Comparison of ENCODE assay signal across 22 cellular contexts in genomic region chr16:56649820-56650219, GRCh38. TPM values are rescaled to one million over a fixed set of nuclear protein-coding genes. Genes with fewer than 3 reads are reported as not detected.
A peak's percentile ranks its signal among the peaks of the same experiment; 100 is the strongest.
DNase-seq lines count a peak whose midpoint lies in the region; ATAC-seq and TF ChIP-seq lines count a peak whose summit lies in the region.
"Had no signal": no experiment of that assay in that cellular context is flagged by ENCODE, and none has a peak within 500 bp of the region (broad histone marks: within the 10 kb centered on the region; RNA-seq: fewer than 3 reads in every experiment).

No MANE protein-coding gene starts in this region.

- H3K4me1 ChIP-seq in breast epithelium: no peaks in the 10 kb centered on the region
- peaks cover 17% of the 10 kb centered on the region for H3K4me1 ChIP-seq in mammary epithelial cell (ENCODE audit: insufficient read depth, low read length)
- H3K4me1 ChIP-seq: Peyer's patch, SJSA1 had no signal

- no peaks in the 10 kb centered on the region for H4K20me1 ChIP-seq in mammary epithelial cell (ENCODE audit: insufficient read depth, low read length)

- no peaks in the 10 kb centered on the region for H3K9me3 Mint-ChIP-seq in MCF 10A (ENCODE audit: unreplicated experiment)
- H3K9me3 Mint-ChIP-seq: CD4-positive, alpha-beta memory T cell had no signal

- no peaks in the 10 kb centered on the region for H3K27me3 Mint-ChIP-seq in MCF 10A (ENCODE audit: insufficient read depth, unreplicated experiment)

- intact Hi-C loops in MCF 10A (cut with micrococcal nuclease): loop anchor here (2.0 kb wide), 1 partner anchor 51 kb away; no protein-coding TSS in a partner anchor
- intact Hi-C loops in breast epithelium (cut with DNase I; ENCODE audit: low total_unique reads): no loop called here
- intact Hi-C loops in mammary epithelial cell (cut with micrococcal nuclease): no loop called here
- intact Hi-C loops in left colon (cut with DNase I, micrococcal nuclease): no loop called here

- H3K27me3 ChIP-seq in breast epithelium (no peaks in the 10 kb centered on the region), mammary epithelial cell (ENCODE audit: insufficient read depth, low read length) (no peaks in the 10 kb centered on the region)
- H3K27me3 ChIP-seq: Peyer's patch had no signal

- H3K9ac ChIP-seq in mammary epithelial cell (ENCODE audit: insufficient read depth, low read length): no peak overlapping the region
- H3K9ac ChIP-seq: BLaER1 treated with 17β-estradiol and CSF1 and Interleukin-3, amounts not matched to agents 10 nM and 100 nM had no signal

- WGBS in mammary epithelial cell (ENCODE audit: low coverage, missing lambda C conversion rate): 34% methylated on average over 3 of the region's 3 CpGs

- DNase-seq in MCF 10A (ENCODE audit: unreplicated experiment) (peak; percentile 90), breast epithelium (ENCODE audit: low spot score in 2 of 2) (no peak), mammary epithelial cell (peak; percentile 89), left colon (no peak), NCI-H524 (lab: John Stamatoyannopoulos, UW) (no peak), NOMO-1 treated with dmso at 0.1 percent for 144 hours (lab: John Stamatoyannopoulos, UW; ENCODE audit: unreplicated experiment) (no peak)
- no peak for DNase-seq in activated CD4-positive, alpha-beta T cell treated with anti-CD3 and anti-CD28 coated beads, Interleukin-2, amount 50 U/mL, for 1 hour
- DNase-seq: 8988T; CD4-positive, alpha-beta memory T cell; GOT3; HCEC 1CT; IMR-90; NCI-H1694 treated with DMSO at 0.1 percent for 48 hours; NCI-H2081 treated with DMSO at 0.1 percent for 48 hours; NCI-H446; NCI-H526 treated with DMSO at 0.1 percent for 48 hours; Peyer's patch had no signal

- TF ChIP-seq POLR2A in breast epithelium (IDR thresholded peaks at IDR 0.05): no peak

- H3K79me2 ChIP-seq in mammary epithelial cell (ENCODE audit: insufficient read depth, low read length): no peaks in the 10 kb centered on the region

- peaks cover 10% of the 10 kb centered on the region for H3K4me1 Mint-ChIP-seq in MCF 10A (ENCODE audit: insufficient read depth, unreplicated experiment)

- no peak overlapping the region for H3K4me3 Mint-ChIP-seq in MCF 10A (ENCODE audit: unreplicated experiment)
- H3K4me3 Mint-ChIP-seq: CD4-positive, alpha-beta memory T cell had no signal

- H3K9me3 ChIP-seq in breast epithelium: no peaks in the 10 kb centered on the region
- no peaks in the 10 kb centered on the region for H3K9me3 ChIP-seq in mammary epithelial cell (replicated peaks; ENCODE audit: insufficient read depth, low read length)
- H3K9me3 ChIP-seq: BLaER1 treated with 17β-estradiol and CSF1 and Interleukin-3, amounts not matched to agents 10 nM and 100 nM; Peyer's patch; SJSA1 had no signal

- BruUV-seq in MCF 10A (replicated peaks; lab: Mats Ljungman, UMichigan): no TSS peak
- BruUV-seq in mammary epithelial cell (replicated peaks; lab: Mats Ljungman, UMichigan): no TSS peak

- H3K36me3 Mint-ChIP-seq in MCF 10A (ENCODE audit: insufficient read depth, unreplicated experiment): peaks cover 4% of the 10 kb centered on the region
- H3K36me3 Mint-ChIP-seq: CD4-positive, alpha-beta memory T cell had no signal

- dilution Hi-C loops in mammary epithelial cell (cut with HindIII; ENCODE audit: low sequenced_read_pairs): loop anchor here (5.0 kb wide), 1 partner anchor 43 kb away; the partner anchor contains the start of gene MT2A

- H3K4me3 ChIP-seq in breast epithelium (no peak overlapping the region), mammary epithelial cell (replicated peaks in 1 of 3; ENCODE audit: insufficient read depth in 1 of 3, low read depth in 2 of 3, low read length in 3 of 3) (no peak overlapping the region)
- H3K4me3 ChIP-seq: BLaER1 treated with 17β-estradiol and CSF1 and Interleukin-3, amounts not matched to agents 10 nM and 100 nM; Peyer's patch; SJSA1 had no signal

- no peak overlapping the region for H3K27ac Mint-ChIP-seq in MCF 10A (ENCODE audit: low read depth, unreplicated experiment)
- H3K27ac Mint-ChIP-seq: CD4-positive, alpha-beta memory T cell had no signal

- H3K27ac ChIP-seq in breast epithelium: no peak overlapping the region
- H3K27ac ChIP-seq in mammary epithelial cell (ENCODE audit: insufficient read depth, low read depth, low read length): peak overlapping the region; percentile 36
- H3K27ac ChIP-seq: BLaER1 treated with 17β-estradiol and CSF1 and Interleukin-3, amounts not matched to agents 10 nM and 100 nM; Peyer's patch; SJSA1 had no signal

- POLR2A ChIA-PET in MCF 10A (lab: Yijun Ruan, JAX): interaction anchor here (0.7 to 1.7 kb wide), 10 partner anchors 8 to 52 kb away, joined by 3 to 7 read pairs (median 5); partner anchors contain the start of genes MT1E, MT1X and MT2A

- H3K36me3 ChIP-seq in breast epithelium (no peaks in the 10 kb centered on the region), mammary epithelial cell (ENCODE audit: insufficient read depth, low read length) (no peaks in the 10 kb centered on the region)
- H3K36me3 ChIP-seq: BLaER1 treated with 17β-estradiol and CSF1 and Interleukin-3, amounts not matched to agents 10 nM and 100 nM; Peyer's patch; SJSA1 had no signal

- TF ChIP-seq CTCF in MCF 10A (IDR thresholded peaks at IDR 0.05; ENCODE audit: unreplicated experiment) (no peak), breast epithelium (IDR thresholded peaks at IDR 0.05) (no peak), mammary epithelial cell (conservative IDR thresholded peaks at IDR 0.05 in 1 of 2, IDR thresholded peaks at IDR 0.05 in 1 of 2; ENCODE audit: extremely low read depth in 1 of 2, insufficient read depth in 1 of 2, low read depth in 1 of 2, low read length in 2 of 2) (no peak)

- in situ Hi-C loops in mammary epithelial cell (cut with MboI; ENCODE audit: low sequenced_read_pairs in 2 of 2): no loop called here

- CTCF ChIA-PET in MCF 10A (lab: Yijun Ruan, JAX) (interaction anchor here (0.6 kb wide), 1 partner anchor 127 kb away, joined by 4 read pairs; no protein-coding TSS in a partner anchor), mammary epithelial cell (lab: Charles Lee; ENCODE audit: low non-redundant PET) (no interaction called here)

- H3K4me2 ChIP-seq in mammary epithelial cell (ENCODE audit: insufficient read depth, low read depth, low read length): no peak overlapping the region
- H3K4me2 ChIP-seq: BLaER1 treated with 17β-estradiol and CSF1 and Interleukin-3, amounts not matched to agents 10 nM and 100 nM had no signal

- ATAC-seq in left colon: peak; percentile 65
- ATAC-seq in HG03196 (IDR thresholded peaks at IDR 0.05; ENCODE audit: unreplicated experiment): no peak
- ATAC-seq: Right ventricle myocardium inferior had no signal

- H2AFZ ChIP-seq in mammary epithelial cell (ENCODE audit: low read depth, low read length): no peak overlapping the region

RNA-seq across cellular contexts. Expression of gene MT1B, which starts 1.9 kb away (rescaled TPM):
- not detected in 2 replicates for total RNA-seq in MCF 10A (2022)
- not detected for total RNA-seq in breast epithelium
- total RNA-seq in mammary epithelial cell: not detected
- polyA plus RNA-seq in mammary epithelial cell: not detected
- not detected for polyA minus RNA-seq in mammary epithelial cell
- total RNA-seq in left colon: not detected
- total RNA-seq: CD4-positive, alpha-beta memory T cell; Daoy; IMR-90; Right ventricle myocardium inferior; SJSA1 had no signal
- polyA plus RNA-seq: CD4-positive, alpha-beta memory T cell; IMR-90 had no signal

RNA-seq across cellular contexts. Expression of gene MT1F, which starts 7.9 kb away (rescaled TPM):
- total RNA-seq in MCF 10A (2022): 1.7 and 2.4 TPM in 2 replicates
- total RNA-seq in breast epithelium: 10 to 100 TPM in 2 of 3 donors, 1 to 10 TPM in 1; 9.1 to 34.0 (median 12.1) TPM
- 1 to 10 TPM; 4.2 to 8.6 TPM for total RNA-seq in mammary epithelial cell
- polyA plus RNA-seq in mammary epithelial cell: 7.1 TPM
- not detected for polyA minus RNA-seq in mammary epithelial cell
- 10 to 100 TPM in 1 of 2 donors, 1 to 10 TPM in 1; 9.0 to 71.2 TPM for total RNA-seq in left colon
- total RNA-seq: IMR-90, SJSA1 had no signal

RNA-seq across cellular contexts. Expression of gene MT1A, which starts 11.4 kb away (rescaled TPM):
- total RNA-seq in MCF 10A (2022): not detected in 2 replicates
- 100 to 1,000 TPM in 2 of 3 donors, 10 to 100 TPM in 1; 97.8 to 672 (median 130) TPM for total RNA-seq in breast epithelium
- not detected for total RNA-seq in mammary epithelial cell
- 0.65 TPM for polyA plus RNA-seq in mammary epithelial cell
- polyA minus RNA-seq in mammary epithelial cell: not detected
- total RNA-seq in left colon: 1 to 10 TPM; 4.7 to 5.1 TPM
- total RNA-seq: CD4-positive, alpha-beta memory T cell; Daoy; IMR-90; SJSA1 had no signal
- polyA plus RNA-seq: CD4-positive, alpha-beta memory T cell had no signal

RNA-seq across cellular contexts. Expression of gene MT1M, which starts 17.4 kb away (rescaled TPM):
- total RNA-seq in MCF 10A (2022) (not detected in 2 replicates), breast epithelium (100 to 1,000 TPM in 1 of 3 donors, 10 to 100 TPM in 2; 42.9 to 120 (median 46.0) TPM), mammary epithelial cell (1 to 10 TPM in 1 of 2 donors, not detected in 1; 2.5 TPM), left colon (10 to 100 TPM in 1 of 2 donors, 1 to 10 TPM in 1; 5.1 to 60.6 TPM)
- polyA plus RNA-seq in mammary epithelial cell: not detected
- polyA minus RNA-seq in mammary epithelial cell: not detected
- total RNA-seq: CD4-positive, alpha-beta memory T cell; IMR-90 had no signal
- polyA plus RNA-seq: CD4-positive, alpha-beta memory T cell had no signal

RNA-seq across cellular contexts. Expression of gene MT1G, which starts 18.0 kb away (rescaled TPM):
- total RNA-seq in MCF 10A (2022) (not detected in 2 replicates), breast epithelium (100 to 1,000 TPM in 1 of 3 donors, 10 to 100 TPM in 2; 20.0 to 224 (median 48.3) TPM), mammary epithelial cell (1 to 10 TPM in 1 of 2 donors, under 1 TPM in 1; 0.92 to 2.3 TPM), left colon (100 to 1,000 TPM in 1 of 2 donors, 10 to 100 TPM in 1; 22.4 to 484 TPM)
- 3.9 TPM for polyA plus RNA-seq in mammary epithelial cell
- not detected for polyA minus RNA-seq in mammary epithelial cell
- total RNA-seq: CD4-positive, alpha-beta memory T cell; IMR-90; Right ventricle myocardium inferior; SJSA1 had no signal

Comparison
In these comparisons a context has a peak if more than half of its experiments do, and no peak if none do; other contexts are left out.
1. DNase-seq: peak in MCF 10A (single experiment) and mammary epithelial cell (single experiment); none in breast epithelium (0 of 2), left colon (0 of 2), NCI-H524 (0 of 2), NOMO-1 treated with dmso at 0.1 percent for 144 hours (single experiment) and activated CD4-positive, alpha-beta T cell treated with anti-CD3 and anti-CD28 coated beads, Interleukin-2, amount 50 U/mL, for 1 hour (single experiment).
2. RNA of gene MT1A, which starts 11.4 kb away (total RNA-seq): 97.8 to 672 TPM in breast epithelium; 4.7 to 5.1 TPM in left colon, not detected in mammary epithelial cell and not detected in MCF 10A; every median in the first group is over 10 times any median in the second.